Comparison of ENCODE assay signal across 1 cellular context in the genomic region with DNA sequence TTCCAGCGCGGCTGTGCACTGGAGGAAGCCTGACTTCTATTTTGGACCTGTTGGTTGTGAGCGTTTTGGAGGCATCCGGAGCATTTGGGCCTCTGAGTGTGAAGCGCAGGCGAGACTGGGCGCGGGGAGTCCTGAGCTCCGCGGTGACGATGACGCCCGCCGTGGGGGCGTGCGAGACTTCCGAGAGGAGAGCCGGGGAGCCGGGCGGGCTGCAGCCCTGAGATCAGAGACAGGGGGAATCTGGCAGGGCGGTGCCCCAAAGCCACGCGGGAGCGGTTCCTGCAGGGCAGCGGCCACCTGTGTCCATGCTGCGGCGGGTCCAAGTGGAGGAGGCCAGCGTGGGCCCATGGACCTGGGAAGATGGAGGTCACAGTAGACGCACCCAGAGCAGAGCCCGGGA.
TF ChIP-seq lines count a peak whose summit lies in the region.

No MANE protein-coding gene starts in this region.

TF ChIP-seq in HepG2, 621 proteins besides CTCF, POLR2A, EP300 and RAD21:
- TF ChIP-seq, protein P1, sequence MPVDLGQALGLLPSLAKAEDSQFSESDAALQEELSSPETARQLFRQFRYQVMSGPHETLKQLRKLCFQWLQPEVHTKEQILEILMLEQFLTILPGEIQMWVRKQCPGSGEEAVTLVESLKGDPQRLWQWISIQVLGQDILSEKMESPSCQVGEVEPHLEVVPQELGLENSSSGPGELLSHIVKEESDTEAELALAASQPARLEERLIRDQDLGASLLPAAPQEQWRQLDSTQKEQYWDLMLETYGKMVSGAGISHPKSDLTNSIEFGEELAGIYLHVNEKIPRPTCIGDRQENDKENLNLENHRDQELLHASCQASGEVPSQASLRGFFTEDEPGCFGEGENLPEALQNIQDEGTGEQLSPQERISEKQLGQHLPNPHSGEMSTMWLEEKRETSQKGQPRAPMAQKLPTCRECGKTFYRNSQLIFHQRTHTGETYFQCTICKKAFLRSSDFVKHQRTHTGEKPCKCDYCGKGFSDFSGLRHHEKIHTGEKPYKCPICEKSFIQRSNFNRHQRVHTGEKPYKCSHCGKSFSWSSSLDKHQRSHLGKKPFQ (CRISPR knock-in tag; IDR thresholded peaks at IDR 0.05; ENCODE audit: insufficient replicate concordance), result no peak
- TF ChIP-seq DNMT3B (CRISPR knock-in tag; conservative IDR thresholded peaks at IDR 0.05), result no peak
- no peak for TF ChIP-seq ZBTB20 (CRISPR knock-in tag; IDR thresholded peaks at IDR 0.05; ENCODE audit: borderline replicate concordance, low read depth)
- TF ChIP-seq EZH2 (conservative IDR thresholded peaks at IDR 0.05; ENCODE audit: low read depth, low read length), result 0 out of 2 replicates have a peak, but pooled peaks have one; percentile 11
- no peak for TF ChIP-seq ZBTB7B (CRISPR knock-in tag; IDR thresholded peaks at IDR 0.05)
